In the genomic region with DNA sequence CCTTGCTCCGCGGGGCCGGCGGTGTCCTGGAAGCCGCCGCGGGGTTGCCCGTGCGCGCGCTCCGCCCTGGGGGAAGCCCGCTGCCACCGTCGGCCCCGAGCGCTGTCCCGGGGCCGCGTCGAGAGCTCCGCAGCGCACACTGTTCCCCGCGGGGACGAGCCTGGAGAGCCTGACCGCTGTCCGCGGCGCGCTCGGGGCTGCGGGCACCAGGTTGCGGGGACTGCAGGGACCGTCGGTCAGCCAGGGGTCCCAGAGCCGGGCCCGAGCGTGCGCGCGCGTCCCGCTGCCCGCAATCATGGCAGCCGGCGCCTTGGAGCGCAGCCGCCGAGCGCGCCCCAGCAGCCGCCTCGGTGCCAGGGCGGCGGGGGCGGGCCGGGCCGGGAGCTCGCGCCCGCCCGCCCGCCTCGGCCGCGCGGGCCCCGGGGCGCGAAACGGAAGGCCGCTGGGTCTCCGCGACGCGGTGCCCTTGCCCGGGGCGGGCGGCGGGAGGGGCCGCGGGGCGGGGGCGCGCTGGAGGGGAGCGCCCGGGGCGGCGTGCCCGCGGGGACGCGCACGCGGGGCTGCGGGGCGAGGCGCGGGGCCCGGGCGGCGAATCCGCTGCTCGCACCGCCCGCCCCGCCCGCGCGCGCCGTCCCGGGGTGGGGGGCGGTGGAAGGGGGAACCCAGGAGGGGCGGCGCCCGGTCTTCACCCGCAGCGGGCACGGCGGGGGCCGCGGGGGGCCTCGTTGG, we compare ENCODE assay signal across 8 cellular contexts.
DNase-seq lines count a peak whose midpoint lies in the region; ATAC-seq and TF ChIP-seq lines count a peak whose summit lies in the region.

No MANE protein-coding gene starts in this region.

- TF ChIP-seq CTCF in omental fat pad (IDR thresholded peaks at IDR 0.05) = no peak

- DNase-seq in AML-193 (lab: John Stamatoyannopoulos, UW) (peak; percentile 39 to 61), NCI-H748 treated with DMSO at 0.1 percent for 48 hours (lab: John Stamatoyannopoulos, UW) (peak; percentile 53), Right ventricle myocardium inferior (ENCODE audit: missing footprints) (peak; percentile 86), omental fat pad (ENCODE audit: low spot score) (no peak)
- peak; percentile 43 for DNase-seq in activated effector memory CD4-positive, alpha-beta T cell treated with Interleukin-2 at 50 U/mL for 16 hours

- intact Hi-C loops in Right ventricle myocardium inferior (cut with DNase I) = loop anchor here (5.0 kb wide), 2 partner anchors 34 to 59 kb away; no protein-coding TSS in a partner anchor

- ATAC-seq in GM19328 (IDR thresholded peaks at IDR 0.05; ENCODE audit: unreplicated experiment) (peak; percentile 30), Right ventricle myocardium inferior (peak; percentile 45), omental fat pad (ENCODE audit: low FRiP score) (peak; percentile 43), HG03175 (IDR thresholded peaks at IDR 0.05; ENCODE audit: unreplicated experiment) (no peak), HG03095 (IDR thresholded peaks at IDR 0.05; ENCODE audit: unreplicated experiment) (no peak)

Comparison
In these comparisons a context has a peak if more than half of its experiments do, and no peak if none do; other contexts are left out.
1. ATAC-seq: peak in GM19328 (single experiment), Right ventricle myocardium inferior (single experiment) and omental fat pad (single experiment); none in HG03175 (single experiment) and HG03095 (single experiment).